In genomic region chr15:64092864-64093626, GRCh38 we compare ENCODE assay signal across 8 cellular contexts. TPM values are rescaled to one million over a fixed set of nuclear protein-coding genes. Genes with fewer than 3 reads are reported as not detected.
A peak's percentile ranks its signal among the peaks of the same experiment; 100 is the strongest.
DNase-seq lines count a peak whose midpoint lies in the region; ATAC-seq and TF ChIP-seq lines count a peak whose summit lies in the region.

No MANE protein-coding gene starts in this region.

- H3K36me3 Mint-ChIP-seq in activated T-helper 1 cell treated with anti-CD3 and anti-CD28 coated beads, Interleukin-12 subunit alpha, Interleukin-12 subunit beta, Interleukin-2, Interleukin-4 antibody, amounts not matched to agents 30 ng/mL and 10 ng/mL and 1 ng/mL, durations not matched to agents 14 hours and 24 hours and 36 hours (ENCODE audit: low read depth) = peaks cover 16% of the 10 kb centered on the region

- H3K36me3 ChIP-seq in osteoblast (ENCODE audit: insufficient read depth, low read length) = peaks cover 7% of the 10 kb centered on the region

- H3K27me3 Mint-ChIP-seq in activated T-helper 1 cell treated with anti-CD3 and anti-CD28 coated beads, Interleukin-12 subunit alpha, Interleukin-12 subunit beta, Interleukin-2, Interleukin-4 antibody, amounts not matched to agents 30 ng/mL and 10 ng/mL and 1 ng/mL, durations not matched to agents 14 hours and 24 hours and 36 hours (ENCODE audit: insufficient read depth) = no peaks in the 10 kb centered on the region

- peaks cover 43% of the 10 kb centered on the region for H3K4me1 Mint-ChIP-seq in activated T-helper 1 cell treated with anti-CD3 and anti-CD28 coated beads, Interleukin-12 subunit alpha, Interleukin-12 subunit beta, Interleukin-2, Interleukin-4 antibody, amounts not matched to agents 30 ng/mL and 10 ng/mL and 1 ng/mL, durations not matched to agents 14 hours and 24 hours and 36 hours (ENCODE audit: low read depth)

- H3K9me3 Mint-ChIP-seq in activated T-helper 1 cell treated with anti-CD3 and anti-CD28 coated beads, Interleukin-12 subunit alpha, Interleukin-12 subunit beta, Interleukin-2, Interleukin-4 antibody, amounts not matched to agents 30 ng/mL and 10 ng/mL and 1 ng/mL, durations not matched to agents 14 hours and 24 hours and 36 hours = no peaks in the 10 kb centered on the region

- ATAC-seq in HG02798 (IDR thresholded peaks at IDR 0.05; ENCODE audit: poor library complexity, unreplicated experiment) (peak; percentile 26), GM21619 (IDR thresholded peaks at IDR 0.05; ENCODE audit: unreplicated experiment) (no peak), GM18858 (IDR thresholded peaks at IDR 0.05; ENCODE audit: unreplicated experiment) (no peak)

- peak; percentile 50 for DNase-seq in NOMO-1 treated with dmso at 0.1 percent for 144 hours (lab: John Stamatoyannopoulos, UW; ENCODE audit: unreplicated experiment)
- peak; percentile 26 for DNase-seq in activated T-helper 1 cell treated with anti-CD3 and anti-CD28 coated beads, Interleukin-12 subunit alpha, Interleukin-12 subunit beta, Interleukin-2, Interleukin-4 antibody, amounts not matched to agents 30 ng/mL and 10 ng/mL and 1 ng/mL, durations not matched to agents 14 hours and 24 hours and 36 hours (ENCODE audit: low spot score)
- peak; percentile 43 for DNase-seq in globus pallidus (ENCODE audit: low spot score)
- DNase-seq in osteoblast (ENCODE audit: insufficient read length, low spot score, missing footprints) = no peak

- peak overlapping the region; percentile 96 for H3K4me3 Mint-ChIP-seq in activated T-helper 1 cell treated with anti-CD3 and anti-CD28 coated beads, Interleukin-12 subunit alpha, Interleukin-12 subunit beta, Interleukin-2, Interleukin-4 antibody, amounts not matched to agents 30 ng/mL and 10 ng/mL and 1 ng/mL, durations not matched to agents 14 hours and 24 hours and 36 hours

- peaks cover 16% of the 10 kb centered on the region for H4K20me1 ChIP-seq in osteoblast (ENCODE audit: insufficient read depth, low read length)

- peaks cover 34% of the 10 kb centered on the region for H3K4me1 ChIP-seq in osteoblast (ENCODE audit: insufficient read depth, low read length)

- peak overlapping the region; percentile 96 for H2AFZ ChIP-seq in osteoblast (ENCODE audit: low read length)

- peak overlapping the region; percentile 92 for H3K27ac Mint-ChIP-seq in activated T-helper 1 cell treated with anti-CD3 and anti-CD28 coated beads, Interleukin-12 subunit alpha, Interleukin-12 subunit beta, Interleukin-2, Interleukin-4 antibody, amounts not matched to agents 30 ng/mL and 10 ng/mL and 1 ng/mL, durations not matched to agents 14 hours and 24 hours and 36 hours

- peak; percentile 13 for TF ChIP-seq CTCF in osteoblast (IDR thresholded peaks at IDR 0.05; ENCODE audit: extremely low read depth, low read depth, low read length)

- no peaks in the 10 kb centered on the region for H3K27me3 ChIP-seq in osteoblast (ENCODE audit: insufficient read depth, low read length)

- peak overlapping the region; percentile 82 for H3K27ac ChIP-seq in osteoblast (ENCODE audit: low read depth, low read length)

- peak overlapping the region; percentile 95 for H3K4me2 ChIP-seq in osteoblast (ENCODE audit: insufficient read depth, low read length)

- H3K4me3 ChIP-seq in GM08714 (ENCODE audit: low read length) (peak overlapping the region; percentile 78), osteoblast (ENCODE audit: insufficient read depth, low read length) (peak overlapping the region; percentile 80)

- no peaks in the 10 kb centered on the region for H3K9me3 ChIP-seq in osteoblast (ENCODE audit: low read depth, low read length)

- peaks cover 77% of the 10 kb centered on the region for H3K79me2 ChIP-seq in osteoblast (ENCODE audit: insufficient read depth, low read length)

- intact Hi-C loops in activated T-helper 1 cell treated with anti-CD3 and anti-CD28 coated beads, Interleukin-12 subunit alpha, Interleukin-12 subunit beta, Interleukin-2, Interleukin-4 antibody, amounts not matched to agents 30 ng/mL and 10 ng/mL and 1 ng/mL, durations not matched to agents 14 hours and 24 hours and 36 hours (cut with micrococcal nuclease) = loop anchor here (1.0 to 10.0 kb wide), 10 partner anchors 46 to 732 kb away; partner anchors contain the start of genes CSNK1G1, DAPK2, PIF1 and PPIB

RNA-seq across cellular contexts. Expression of gene CIAO2A, which starts 0.6 kb away (rescaled TPM):
- 70.1 and 87.1 TPM in 2 replicates for total RNA-seq in activated T-helper 1 cell treated with anti-CD3 and anti-CD28 coated beads, Interleukin-12 subunit alpha, Interleukin-12 subunit beta, Interleukin-2, Interleukin-4 antibody, amounts not matched to agents 30 ng/mL and 10 ng/mL and 1 ng/mL, durations not matched to agents 14 hours and 24 hours and 36 hours
- 45.2 and 51.0 TPM in 2 replicates for total RNA-seq in osteoblast

RNA-seq across cellular contexts. Expression of gene SNX1, which starts 2.7 kb away (rescaled TPM):
- total RNA-seq in activated T-helper 1 cell treated with anti-CD3 and anti-CD28 coated beads, Interleukin-12 subunit alpha, Interleukin-12 subunit beta, Interleukin-2, Interleukin-4 antibody, amounts not matched to agents 30 ng/mL and 10 ng/mL and 1 ng/mL, durations not matched to agents 14 hours and 24 hours and 36 hours = 139 and 147 TPM in 2 replicates
- 51.0 and 51.9 TPM in 2 replicates for total RNA-seq in osteoblast

RNA-seq across cellular contexts. Expression of gene DAPK2, which starts 46.8 kb away (rescaled TPM):
- 8.6 and 8.7 TPM in 2 replicates for total RNA-seq in activated T-helper 1 cell treated with anti-CD3 and anti-CD28 coated beads, Interleukin-12 subunit alpha, Interleukin-12 subunit beta, Interleukin-2, Interleukin-4 antibody, amounts not matched to agents 30 ng/mL and 10 ng/mL and 1 ng/mL, durations not matched to agents 14 hours and 24 hours and 36 hours
- 23.5 and 31.8 TPM in 2 replicates for total RNA-seq in osteoblast

RNA-seq across cellular contexts. Expression of gene SNX22, which starts 58.5 kb away (rescaled TPM):
- 0.99 and 1.1 TPM in 2 replicates for total RNA-seq in activated T-helper 1 cell treated with anti-CD3 and anti-CD28 coated beads, Interleukin-12 subunit alpha, Interleukin-12 subunit beta, Interleukin-2, Interleukin-4 antibody, amounts not matched to agents 30 ng/mL and 10 ng/mL and 1 ng/mL, durations not matched to agents 14 hours and 24 hours and 36 hours
- total RNA-seq in osteoblast = under 0.01 and 0.29 TPM in 2 replicates
